Comparison of ENCODE assay signal across 8 cellular contexts in genomic region chr6:12363651-12364381, GRCh38.
A peak's percentile ranks its signal among the peaks of the same experiment; 100 is the strongest.
DNase-seq lines count a peak whose midpoint lies in the region; ATAC-seq, FAIRE-seq and TF ChIP-seq lines count a peak whose summit lies in the region.

No MANE protein-coding gene starts in this region.

- WGBS in thyroid gland, 2 donors, result 89 to 94% methylated on average over 11 of the region's 11 CpGs

- intact Hi-C loops in CD14-positive monocyte (cut with micrococcal nuclease) (loop anchor here in 1 of 2 donors (10.0 kb wide), 1 partner anchor 99 kb away; no protein-coding TSS in a partner anchor), thyroid gland (cut with DNase I) (no loop called here)

- H3K27ac Mint-ChIP-seq in CD14-positive monocyte, result peak overlapping the region; percentile 72 to 95 (median 85)
- H3K27ac Mint-ChIP-seq in activated CD8-positive, alpha-beta memory T cell treated with anti-CD3 and anti-CD28 coated beads, Interleukin-2, amount 10 ng/mL, durations not matched to agents 7 days and 5 days, result no peak overlapping the region

- CTCF ChIA-PET in activated CD8-positive, alpha-beta memory T cell treated with anti-CD3 and anti-CD28 coated beads, Interleukin-2, amount 10 ng/mL, durations not matched to agents 7 days and 5 days (lab: Charles Lee), result no interaction called here

- peaks cover 5 to 25% (median 19%) of the 10 kb centered on the region in 3 donors for H3K27me3 Mint-ChIP-seq in CD14-positive monocyte (ENCODE audit: low read depth in 3 of 3)
- H3K27me3 Mint-ChIP-seq in activated CD8-positive, alpha-beta memory T cell treated with anti-CD3 and anti-CD28 coated beads, Interleukin-2, amount 10 ng/mL, durations not matched to agents 7 days and 5 days, result no peaks in the 10 kb centered on the region

- H3K9me3 Mint-ChIP-seq in CD14-positive monocyte, result peaks cover 0 to 1% (median 0%) of the 10 kb centered on the region in 7 donors
- no peaks in the 10 kb centered on the region for H3K9me3 Mint-ChIP-seq in activated CD8-positive, alpha-beta memory T cell treated with anti-CD3 and anti-CD28 coated beads, Interleukin-2, amount 10 ng/mL, durations not matched to agents 7 days and 5 days (ENCODE audit: low read depth)

- no peak for TF ChIP-seq POLR2A in thyroid gland (IDR thresholded peaks at IDR 0.05)

- H3K4me1 Mint-ChIP-seq in CD14-positive monocyte, result peaks cover 17% of the 10 kb centered on the region
- no peaks in the 10 kb centered on the region for H3K4me1 Mint-ChIP-seq in activated CD8-positive, alpha-beta memory T cell treated with anti-CD3 and anti-CD28 coated beads, Interleukin-2, amount 10 ng/mL, durations not matched to agents 7 days and 5 days

- no peaks in the 10 kb centered on the region for H3K36me3 ChIP-seq in thyroid gland

- DNase-seq in CD14-positive monocyte (ENCODE audit: low spot score) (peak; percentile 64), germinal center (ENCODE audit: low spot score) (peak; percentile 41), thyroid gland (no peak), NCI-H446 (lab: John Stamatoyannopoulos, UW) (no peak), frontal cortex (ENCODE audit: low spot score in 2 of 2) (no peak)
- no peak for DNase-seq in activated CD8-positive, alpha-beta memory T cell treated with anti-CD3 and anti-CD28 coated beads, Interleukin-2, amount 10 ng/mL, durations not matched to agents 7 days and 5 days

- peak; percentile 44 for ATAC-seq in GM21367 (IDR thresholded peaks at IDR 0.05; ENCODE audit: unreplicated experiment)
- peak; percentile 40 for ATAC-seq in HG03521 (IDR thresholded peaks at IDR 0.05; ENCODE audit: unreplicated experiment)
- no peak for ATAC-seq in activated CD8-positive, alpha-beta memory T cell treated with anti-CD3 and anti-CD28 coated beads, Interleukin-2, amount 10 ng/mL, durations not matched to agents 7 days and 5 days

- H3K9me3 ChIP-seq in thyroid gland, result no peaks in the 10 kb centered on the region

- H3K4me3 Mint-ChIP-seq in CD14-positive monocyte, result peak overlapping the region in 1 of 2 donors; percentile 81
- no peak overlapping the region for H3K4me3 Mint-ChIP-seq in activated CD8-positive, alpha-beta memory T cell treated with anti-CD3 and anti-CD28 coated beads, Interleukin-2, amount 10 ng/mL, durations not matched to agents 7 days and 5 days

- no peaks in the 10 kb centered on the region for H3K4me1 ChIP-seq in thyroid gland

- H3K4me3 ChIP-seq in thyroid gland (replicated peaks in 1 of 3), result no peak overlapping the region

- no peak for FAIRE-seq in frontal cortex (lab: Jason Lieb, UNC)

- TF ChIP-seq CTCF in CD14-positive monocyte (IDR thresholded peaks at IDR 0.05) (no peak), thyroid gland (IDR thresholded peaks at IDR 0.05) (no peak)

- H3K36me3 Mint-ChIP-seq in CD14-positive monocyte, result no peaks in the 10 kb centered on the region
- H3K36me3 Mint-ChIP-seq in activated CD8-positive, alpha-beta memory T cell treated with anti-CD3 and anti-CD28 coated beads, Interleukin-2, amount 10 ng/mL, durations not matched to agents 7 days and 5 days, result no peaks in the 10 kb centered on the region

- H3K27me3 ChIP-seq in thyroid gland, result no peaks in the 10 kb centered on the region

- no peak overlapping the region for H3K27ac ChIP-seq in thyroid gland

Comparison
In these comparisons a context has a peak if more than half of its experiments do, and no peak if none do; other contexts are left out.
1. DNase-seq: peak in CD14-positive monocyte (single experiment) and germinal center (single experiment); none in thyroid gland (0 of 2), NCI-H446 (0 of 2), frontal cortex (0 of 2) and activated CD8-positive, alpha-beta memory T cell treated with anti-CD3 and anti-CD28 coated beads, Interleukin-2, amount 10 ng/mL, durations not matched to agents 7 days and 5 days (single experiment).